20 cellular contexts compared by ENCODE assay signal in the genomic region with DNA sequence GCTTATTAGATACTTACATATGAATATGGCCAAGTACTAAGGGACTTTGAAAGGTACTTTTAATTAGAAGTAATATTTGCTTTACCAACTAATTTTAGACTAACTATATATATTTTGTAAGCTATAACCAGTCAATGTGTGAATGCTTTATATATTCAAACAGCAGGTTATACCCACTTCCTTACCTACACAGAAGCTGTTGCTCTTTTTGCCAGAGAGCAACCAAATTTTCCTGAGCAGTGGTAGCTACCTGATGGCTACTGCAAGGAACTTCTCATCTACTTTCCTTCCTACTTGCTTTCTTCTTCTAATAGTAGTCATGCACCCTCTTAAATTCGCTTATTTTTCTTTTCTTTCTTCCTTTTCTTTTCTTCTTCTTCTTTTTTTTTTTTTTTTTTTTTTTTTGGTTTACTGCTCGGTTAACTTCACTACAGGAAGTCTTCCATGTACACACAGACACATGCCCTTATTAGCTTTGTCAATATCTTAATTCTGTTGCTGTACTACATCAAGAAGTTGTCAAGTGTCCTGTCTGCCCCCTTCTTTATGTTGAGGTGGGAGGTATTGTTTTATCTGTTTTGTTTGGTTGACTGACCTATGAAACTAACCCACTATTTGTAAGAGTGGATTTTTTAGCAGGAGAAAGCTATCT.
A peak's percentile ranks its signal among the peaks of the same experiment; 100 is the strongest.
DNase-seq lines count a peak whose midpoint lies in the region; ATAC-seq, FAIRE-seq and TF ChIP-seq lines count a peak whose summit lies in the region.
"Had no signal": no experiment of that assay in that cellular context is flagged by ENCODE, and none has a peak within 500 bp of the region (broad histone marks: within the 10 kb centered on the region; RNA-seq: fewer than 3 reads in every experiment).

No MANE protein-coding gene starts in this region.

- no peak for TF ChIP-seq POLR2A in H54 (IDR thresholded peaks at IDR 0.05; ENCODE audit: low read depth, low read length)

- H3K4me1 Mint-ChIP-seq in T-helper 17 cell = peaks cover 41% of the 10 kb centered on the region
- H3K4me1 Mint-ChIP-seq in naive B cell = peaks cover 43 to 53% (median 46%) of the 10 kb centered on the region in 3 donors

- DNase-seq in H54 (ENCODE audit: insufficient read length, low spot score) (no peak), T-helper 17 cell (no peak), naive B cell (no peak), inferior parietal cortex (ENCODE audit: extremely low spot score) (no peak), NCI-H2081 treated with DMSO at 0.1 percent for 48 hours (lab: John Stamatoyannopoulos, UW) (no peak), AG20443 (ENCODE audit: low spot score) (no peak), SW 1271 (lab: John Stamatoyannopoulos, UW) (no peak)
- DNase-seq: HFFc6; MM.1S; NCI-H1092 treated with DMSO at 0.1 percent for 48 hours; NCI-H146; NCI-H2029 treated with DMSO at 0.1 percent for 48 hours; NCI-H446 treated with DMSO at 0.1 percent for 48 hours; NCI-H748 treated with DMSO at 0.1 percent for 48 hours; NK-92 treated with Interleukin-12 subunit alpha and Interleukin-12 subunit beta, amount 100 ng/mL, for 24 hours; Peyer's patch had no signal

- H3K27me3 Mint-ChIP-seq in T-helper 17 cell (no peaks in the 10 kb centered on the region), naive B cell (no peaks in the 10 kb centered on the region)

- ATAC-seq in GM18511 (IDR thresholded peaks at IDR 0.05; ENCODE audit: unreplicated experiment) = peak; percentile 53
- ATAC-seq in T-helper 17 cell = no peak
- ATAC-seq in naive B cell (ENCODE audit: low read depth in 2 of 2) = peak; percentile 45 to 50

- H3K36me3 Mint-ChIP-seq in T-helper 17 cell (ENCODE audit: low read depth) = peaks cover 2% of the 10 kb centered on the region
- no peaks in the 10 kb centered on the region for H3K36me3 Mint-ChIP-seq in naive B cell

- H3K4me3 Mint-ChIP-seq in T-helper 17 cell (peak overlapping the region; percentile 21), naive B cell (peak overlapping the region in 6 of 8 donors; percentile 1 to 76 (median 44))
- H3K4me3 Mint-ChIP-seq: HFFc6 had no signal

- no peaks in the 10 kb centered on the region for H3K9me3 Mint-ChIP-seq in naive B cell
- H3K9me3 Mint-ChIP-seq: HFFc6 had no signal

- peak overlapping the region; percentile 54 for H3K27ac Mint-ChIP-seq in T-helper 17 cell
- H3K27ac Mint-ChIP-seq in naive B cell = peak overlapping the region in 3 of 6 donors; percentile 5 to 73 (median 19)
- H3K27ac Mint-ChIP-seq: HFFc6 had no signal

- FAIRE-seq in H54 (lab: Jason Lieb, UNC) = peak; percentile 41
- FAIRE-seq: G401.6, HTR-8/SVneo had no signal

- no peaks in the 10 kb centered on the region for H3K9me3 ChIP-seq in T-helper 17 cell (ENCODE audit: control insufficient read depth, low read length, poor library complexity, severe bottlenecking)
- H3K9me3 ChIP-seq: Peyer's patch, SJSA1 had no signal
